Comparison of ENCODE assay signal across 8 cellular contexts in genomic region chr7:44477063-44477830, GRCh38. TPM values are rescaled to one million over a fixed set of nuclear protein-coding genes. Genes with fewer than 3 reads are reported as not detected.
A peak's percentile ranks its signal among the peaks of the same experiment; 100 is the strongest.
DNase-seq lines count a peak whose midpoint lies in the region; ATAC-seq and TF ChIP-seq lines count a peak whose summit lies in the region.

No MANE protein-coding gene starts in this region.

- H3K27ac ChIP-seq in effector memory CD4-positive, alpha-beta T cell (ENCODE audit: insufficient read depth, low read length, poor library complexity, severe bottlenecking) = no peak overlapping the region

- peak; percentile 99 for TF ChIP-seq CTCF in AG09319 (IDR thresholded peaks at IDR 0.05; ENCODE audit: low read depth, low read length)

- H3K27me3 ChIP-seq in effector memory CD4-positive, alpha-beta T cell (replicated peaks; ENCODE audit: control insufficient read depth, insufficient read depth, low read length, poor library complexity, severe bottlenecking) = no peaks in the 10 kb centered on the region

- peak overlapping the region; percentile 19 for H3K27ac Mint-ChIP-seq in activated CD4-positive, alpha-beta memory T cell treated with anti-CD3 and anti-CD28 coated beads, Interleukin-2, amount 10 ng/mL, durations not matched to agents 7 days and 5 days

- H3K9me3 ChIP-seq in effector memory CD4-positive, alpha-beta T cell (ENCODE audit: control insufficient read depth, low read length) = no peaks in the 10 kb centered on the region

- no peaks in the 10 kb centered on the region for H3K27me3 Mint-ChIP-seq in activated CD4-positive, alpha-beta memory T cell treated with anti-CD3 and anti-CD28 coated beads, Interleukin-2, amount 10 ng/mL, durations not matched to agents 7 days and 5 days

- CTCF ChIA-PET in activated CD4-positive, alpha-beta memory T cell treated with anti-CD3 and anti-CD28 coated beads, Interleukin-2, amount 10 ng/mL, durations not matched to agents 7 days and 5 days (lab: Charles Lee) = interaction anchor here (0.6 to 1.8 kb wide), 10 partner anchors 10 to 552 kb away, joined by 3 to 15 read pairs (median 4); partner anchors contain the start of genes H2AZ2 and NUDCD3

- no peaks in the 10 kb centered on the region for H3K4me1 ChIP-seq in effector memory CD4-positive, alpha-beta T cell (ENCODE audit: control insufficient read depth, insufficient read depth, low read length, poor library complexity, severe bottlenecking)

- H3K4me1 Mint-ChIP-seq in activated CD4-positive, alpha-beta memory T cell treated with anti-CD3 and anti-CD28 coated beads, Interleukin-2, amount 10 ng/mL, durations not matched to agents 7 days and 5 days = peaks cover 24% of the 10 kb centered on the region

- peaks cover 4% of the 10 kb centered on the region for H3K9me3 Mint-ChIP-seq in activated CD4-positive, alpha-beta memory T cell treated with anti-CD3 and anti-CD28 coated beads, Interleukin-2, amount 10 ng/mL, durations not matched to agents 7 days and 5 days

- no peak overlapping the region for H3K4me3 Mint-ChIP-seq in activated CD4-positive, alpha-beta memory T cell treated with anti-CD3 and anti-CD28 coated beads, Interleukin-2, amount 10 ng/mL, durations not matched to agents 7 days and 5 days

- DNase-seq in AG09319 (ENCODE audit: extremely low read depth, low read depth) = peak; percentile 61
- peak; percentile 36 for DNase-seq in NCI-H774 (lab: John Stamatoyannopoulos, UW)
- peak; percentile 75 for DNase-seq in activated CD4-positive, alpha-beta memory T cell treated with anti-CD3 and anti-CD28 coated beads, Interleukin-2, amount 10 ng/mL, durations not matched to agents 7 days and 5 days
- DNase-seq in effector memory CD4-positive, alpha-beta T cell = peak; percentile 36 to 49 (median 42)
- DNase-seq in medulla oblongata (ENCODE audit: extremely low spot score) = peak; percentile 89
- DNase-seq in stimulated activated CD8-positive, alpha-beta memory T cell treated with anti-CD3 and anti-CD28 coated beads, Interleukin-4, amount 100 ng/mL, for 1 hour (ENCODE audit: low read depth in 2 of 2, low spot score in 1 of 2) = peak; percentile 7 to 24

- H3K36me3 ChIP-seq in effector memory CD4-positive, alpha-beta T cell (ENCODE audit: control insufficient read depth, insufficient read depth, low read length) = peaks cover 48% of the 10 kb centered on the region

- POLR2A ChIA-PET in activated CD4-positive, alpha-beta memory T cell treated with anti-CD3 and anti-CD28 coated beads, Interleukin-2, amount 10 ng/mL, durations not matched to agents 7 days and 5 days (lab: Charles Lee) = interaction anchor here (1.8 kb wide), 1 partner anchor 13 kb away, joined by 4 read pairs; the partner anchor contains the start of gene NUDCD3

- H3K36me3 Mint-ChIP-seq in activated CD4-positive, alpha-beta memory T cell treated with anti-CD3 and anti-CD28 coated beads, Interleukin-2, amount 10 ng/mL, durations not matched to agents 7 days and 5 days (ENCODE audit: low read depth) = peaks cover 79% of the 10 kb centered on the region

- no peak overlapping the region for H3K4me3 ChIP-seq in effector memory CD4-positive, alpha-beta T cell (ENCODE audit: insufficient read depth, low read depth, low read length, poor library complexity, severe bottlenecking)

- ATAC-seq in GM18520 (IDR thresholded peaks at IDR 0.05; ENCODE audit: unreplicated experiment) (peak; percentile 69), HG03378 (IDR thresholded peaks at IDR 0.05; ENCODE audit: unreplicated experiment) (peak; percentile 68)

RNA-seq across cellular contexts. Expression of gene NUDCD3, which starts 13.2 kb away (rescaled TPM):
- total RNA-seq in activated CD4-positive, alpha-beta memory T cell treated with anti-CD3 and anti-CD28 coated beads, Interleukin-2, amount 10 ng/mL, durations not matched to agents 7 days and 5 days = 10 to 100 TPM; 91.0 to 97.5 TPM

Comparison
In these comparisons a context has a peak if more than half of its experiments do, and no peak if none do; other contexts are left out.
1. DNase-seq: peak in every context shown above with its lines; median percentile 89 in medulla oblongata; 75 in activated CD4-positive, alpha-beta memory T cell treated with anti-CD3 and anti-CD28 coated beads, Interleukin-2, amount 10 ng/mL, durations not matched to agents 7 days and 5 days; 61 in AG09319; 42 in effector memory CD4-positive, alpha-beta T cell; 36 in NCI-H774; 16 in stimulated activated CD8-positive, alpha-beta memory T cell treated with anti-CD3 and anti-CD28 coated beads, Interleukin-4, amount 100 ng/mL, for 1 hour.